In genomic region chr3:66092175-66092990, GRCh38 we compare ENCODE assay signal across 16 cellular contexts. TPM values are rescaled to one million over a fixed set of nuclear protein-coding genes. Genes with fewer than 3 reads are reported as not detected.
"Had no signal": no experiment of that assay in that cellular context is flagged by ENCODE, and none has a peak within 500 bp of the region (broad histone marks: within the 10 kb centered on the region; RNA-seq: fewer than 3 reads in every experiment).

No MANE protein-coding gene starts in this region.

- H3K9me3 ChIP-seq: adrenal gland, upper lobe of right lung had no signal

- DNase-seq: activated B cell treated with CpG ODN at 0.5 μM for 24 hours; activated CD4-positive, alpha-beta T cell treated with anti-CD3 and anti-CD28 coated beads, Interleukin-2, amount 10 ng/mL, durations not matched to agents 7 days and 5 days; activated CD8-positive, alpha-beta memory T cell treated with anti-CD3 and anti-CD28 coated beads for 24 hours; activated naive CD4-positive, alpha-beta T cell treated with anti-CD3 and anti-CD28 coated beads, Interleukin-2, amount 10 ng/mL, durations not matched to agents 7 days and 5 days; adrenal gland; caudate nucleus; effector CD4-positive, alpha-beta T cell; glutamatergic neuron; immature natural killer cell; left cardiac atrium; T-helper 17 cell; upper lobe of right lung had no signal

- ATAC-seq: activated T-helper 17 cell treated with anti-CD3 and anti-CD28 coated beads, Interleukin-2, amount 50 U/mL, for 72 hours; left cardiac atrium; natural killer cell treated with Interleukin-12 subunit alpha and Interleukin-12 subunit beta and Interleukin-15 and Interleukin-18, amount 100 ng/mL, for 72 hours; T-helper 17 cell; upper lobe of right lung had no signal

- H3K27ac ChIP-seq: coronary artery, epithelial cell of prostate, upper lobe of right lung had no signal

- H3K36me3 ChIP-seq: adrenal gland, upper lobe of right lung had no signal

- H3K27me3 ChIP-seq: adrenal gland, upper lobe of right lung had no signal

- H3K4me1 ChIP-seq: adrenal gland, upper lobe of right lung had no signal

- H3K4me3 ChIP-seq: adrenal gland, coronary artery, upper lobe of right lung had no signal

RNA-seq across cellular contexts. Expression of gene MAGI1, which starts 53.7 kb away (rescaled TPM):
- total RNA-seq: activated B cell treated with CpG ODN at 0.5 μM for 24 hours; natural killer cell treated with Interleukin-12 subunit alpha and Interleukin-12 subunit beta and Interleukin-15 and Interleukin-18, amount 100 ng/mL, for 72 hours; T-helper 17 cell had no signal
